In genomic region chr1:218459450-218459849, GRCh38 we compare ENCODE assay signal across 10 cellular contexts.
DNase-seq lines count a peak whose midpoint lies in the region; ATAC-seq and TF ChIP-seq lines count a peak whose summit lies in the region.
"Had no signal": no experiment of that assay in that cellular context is flagged by ENCODE, and none has a peak within 500 bp of the region (broad histone marks: within the 10 kb centered on the region; RNA-seq: fewer than 3 reads in every experiment).

No MANE protein-coding gene starts in this region.

- H3K36me3 Mint-ChIP-seq in activated T-helper 17 cell treated with anti-CD3 and anti-CD28 coated beads, Interleukin-2, amount 50 U/mL, for 72 hours (ENCODE audit: low read depth) = no peaks in the 10 kb centered on the region

- ATAC-seq in heart left ventricle (peak; percentile 43 to 71 (median 56)), GM19452 (IDR thresholded peaks at IDR 0.05; ENCODE audit: unreplicated experiment) (no peak)
- no peak for ATAC-seq in activated T-helper 17 cell treated with anti-CD3 and anti-CD28 coated beads, Interleukin-2, amount 50 U/mL, for 72 hours (replicated peaks)

- H3K27ac ChIP-seq in adrenal gland = peak overlapping the region in 3 of 5 donors; percentile 27 to 81 (median 48)
- peak overlapping the region; percentile 19 to 87 (median 77) for H3K27ac ChIP-seq in heart left ventricle

- DNase-seq in Ammon's horn (ENCODE audit: low spot score) (peak; percentile 23), adrenal gland (no peak), heart left ventricle (peak in 4 of 5 donors; percentile 45 to 74 (median 61)), posterior vena cava (ENCODE audit: low spot score) (peak; percentile 84), NCI-H1930 (lab: John Stamatoyannopoulos, UW) (no peak)
- no peak for DNase-seq in activated effector memory CD4-positive, alpha-beta T cell treated with Interleukin-2 at 50 U/mL for 16 hours
- DNase-seq: AML-193; stimulated activated CD4-positive, alpha-beta T cell treated with anti-CD3 and anti-CD28 coated beads, Interleukin-2, amount 100 ng/mL, for 48 hours had no signal

- H3K27me3 Mint-ChIP-seq in activated T-helper 17 cell treated with anti-CD3 and anti-CD28 coated beads, Interleukin-2, amount 50 U/mL, for 72 hours = peaks cover 14% of the 10 kb centered on the region

- no peak overlapping the region for H3K4me3 Mint-ChIP-seq in activated T-helper 17 cell treated with anti-CD3 and anti-CD28 coated beads, Interleukin-2, amount 50 U/mL, for 72 hours

- H3K27me3 ChIP-seq in adrenal gland (no peaks in the 10 kb centered on the region), heart left ventricle (no peaks in the 10 kb centered on the region)

- no peaks in the 10 kb centered on the region for H3K9me3 ChIP-seq in adrenal gland (replicated peaks in 1 of 3)
- H3K9me3 ChIP-seq in heart left ventricle = no peaks in the 10 kb centered on the region

- H3K36me3 ChIP-seq in adrenal gland (replicated peaks in 1 of 2) = no peaks in the 10 kb centered on the region
- no peaks in the 10 kb centered on the region for H3K36me3 ChIP-seq in heart left ventricle

- H3K4me1 Mint-ChIP-seq in activated T-helper 17 cell treated with anti-CD3 and anti-CD28 coated beads, Interleukin-2, amount 50 U/mL, for 72 hours = no peaks in the 10 kb centered on the region

- H3K4me1 ChIP-seq in adrenal gland (replicated peaks in 1 of 2) (peaks cover 13 to 40% of the 10 kb centered on the region in 2 donors), heart left ventricle (peaks cover 5 to 53% (median 39%) of the 10 kb centered on the region in 12 donors)

- H3K27ac Mint-ChIP-seq in activated T-helper 17 cell treated with anti-CD3 and anti-CD28 coated beads, Interleukin-2, amount 50 U/mL, for 72 hours = no peak overlapping the region

- WGBS in adrenal gland, 4 donors = 46 to 67% (median 53%) methylated on average over 8 of the region's 8 CpGs
- WGBS in heart left ventricle, 4 donors = 47 to 62% (median 54%) methylated on average over 8 of the region's 8 CpGs

- H3K9me3 Mint-ChIP-seq in activated T-helper 17 cell treated with anti-CD3 and anti-CD28 coated beads, Interleukin-2, amount 50 U/mL, for 72 hours = no peaks in the 10 kb centered on the region

- TF ChIP-seq POLR2A in adrenal gland (IDR thresholded peaks at IDR 0.05) (no peak), heart left ventricle (IDR thresholded peaks at IDR 0.05) (no peak)

- intact Hi-C loops in adrenal gland (cut with DNase I) (no loop called here), heart left ventricle (cut with DNase I) (loop anchor here in 1 of 10 donors (5.0 kb wide), 1 partner anchor 107 kb away; no protein-coding TSS in a partner anchor), posterior vena cava (cut with DNase I) (no loop called here)

- TF ChIP-seq CTCF in adrenal gland (IDR thresholded peaks at IDR 0.05) = no peak
- TF ChIP-seq CTCF in heart left ventricle (IDR thresholded peaks at IDR 0.05) = no peak

- H3K4me3 ChIP-seq in adrenal gland (peak overlapping the region in 1 of 4 donors; percentile 12), heart left ventricle (peak overlapping the region in 1 of 12 donors; percentile 17)

Comparison
In these comparisons a context has a peak if more than half of its experiments do, and no peak if none do; other contexts are left out.
1. DNase-seq: peak in Ammon's horn (single experiment), heart left ventricle (4 of 5) and posterior vena cava (single experiment); none in adrenal gland (0 of 7), NCI-H1930 (0 of 2) and activated effector memory CD4-positive, alpha-beta T cell treated with Interleukin-2 at 50 U/mL for 16 hours (single experiment).
2. ATAC-seq: peak in heart left ventricle (4 of 4); none in activated T-helper 17 cell treated with anti-CD3 and anti-CD28 coated beads, Interleukin-2, amount 50 U/mL, for 72 hours (single experiment) and GM19452 (single experiment).